8 cellular contexts compared by ENCODE assay signal in the genomic region with DNA sequence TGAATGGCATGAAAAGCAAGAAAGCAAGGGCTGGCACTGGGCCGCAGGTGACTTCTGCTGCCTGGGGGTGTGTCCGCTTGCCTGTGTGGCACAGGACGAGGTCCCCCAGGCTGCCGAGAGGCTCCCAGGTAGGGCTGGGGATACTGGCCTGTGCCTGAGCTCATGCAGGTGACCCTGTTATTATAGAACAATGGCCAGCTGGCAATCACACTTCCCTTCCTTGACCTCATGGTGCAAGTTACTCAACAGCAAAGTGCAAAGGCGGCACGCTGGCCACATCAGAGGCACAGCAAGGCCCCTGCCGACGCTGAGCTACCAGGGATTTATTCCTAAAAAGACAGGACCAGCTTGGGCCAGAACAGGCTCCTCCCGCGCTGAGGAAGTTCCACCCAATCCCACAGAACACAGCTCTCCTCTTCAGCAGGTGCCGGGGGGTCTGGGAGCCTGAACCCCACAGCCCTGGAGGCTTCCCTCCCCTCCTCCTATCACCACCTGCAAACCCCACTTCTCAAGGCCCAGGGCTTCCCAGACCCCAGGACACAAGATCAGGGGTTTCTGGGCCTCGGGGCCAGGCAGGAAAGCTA. TPM values are rescaled to one million over a fixed set of nuclear protein-coding genes. Genes with fewer than 3 reads are reported as not detected.
DNase-seq lines count a peak whose midpoint lies in the region; ATAC-seq and TF ChIP-seq lines count a peak whose summit lies in the region.

No MANE protein-coding gene starts in this region.

- 67% methylated on average over 1 of the region's 12 CpGs; no CpG with 5 or more reads in 1 of the 2 experiments for WGBS in IMR-90 (ENCODE audit: extremely low coverage in 2 of 2, insufficient read length in 1 of 2), 2 experiments

- H3K23ac ChIP-seq in IMR-90 (ENCODE audit: low read depth, low read length) = no peak overlapping the region

- H3K27ac ChIP-seq in C4-2B (peak overlapping the region; percentile 9), IMR-90 (ENCODE audit: insufficient read depth, low read length) (no peak overlapping the region), lower lobe of right lung (peak overlapping the region; percentile 81)

- intact Hi-C loops in IMR-90 (cut with micrococcal nuclease) = no loop called here
- intact Hi-C loops in activated T-helper 1 cell treated with anti-CD3 and anti-CD28 coated beads, Interleukin-12 subunit alpha, Interleukin-12 subunit beta, Interleukin-2, Interleukin-4 antibody, amounts not matched to agents 30 ng/mL and 10 ng/mL and 1 ng/mL, durations not matched to agents 14 hours and 24 hours and 36 hours (cut with micrococcal nuclease) = loop anchor here (10.0 kb wide), 2 partner anchors 973 to 1373 kb away; a partner anchor contains a TSS
- intact Hi-C loops in lower lobe of right lung (cut with DNase I) = no loop called here

- H3K4me1 ChIP-seq in IMR-90 (ENCODE audit: control insufficient read depth, insufficient read depth, low read length) (peaks cover 10% of the 10 kb centered on the region), lower lobe of right lung (peaks cover 46% of the 10 kb centered on the region)

- peaks cover 7% of the 10 kb centered on the region; the same call in 1 of the 2 replicates for H4K20me1 ChIP-seq in IMR-90 (ENCODE audit: insufficient read depth, low read length)

- H2BK20ac ChIP-seq in IMR-90 (ENCODE audit: low read depth, low read length) = no peak overlapping the region

- H3K27me3 ChIP-seq in IMR-90 (ENCODE audit: control insufficient read depth, insufficient read depth, low read length) = peaks cover 9% of the 10 kb centered on the region
- H3K27me3 ChIP-seq in lower lobe of right lung (ENCODE audit: low read depth) = peaks cover 18% of the 10 kb centered on the region

- H3K4me3 Mint-ChIP-seq in activated T-helper 1 cell treated with anti-CD3 and anti-CD28 coated beads, Interleukin-12 subunit alpha, Interleukin-12 subunit beta, Interleukin-2, Interleukin-4 antibody, amounts not matched to agents 30 ng/mL and 10 ng/mL and 1 ng/mL, durations not matched to agents 14 hours and 24 hours and 36 hours = peak overlapping the region; percentile 87

- H4K8ac ChIP-seq in IMR-90 (ENCODE audit: low read depth in 2 of 2, low read length in 2 of 2) = no peak overlapping the region

- H2AK5ac ChIP-seq in IMR-90 (ENCODE audit: low read depth, low read length) = 0 out of 2 replicates have a peak overlapping the region, but pooled peaks have one; percentile 9

- CTCF ChIA-PET in IMR-90 (lab: Yijun Ruan, JAX) = no interaction called here

- no peak overlapping the region for H2AK9ac ChIP-seq in IMR-90 (replicated peaks; ENCODE audit: low read depth, low read length, poor library complexity)

- H3K9ac ChIP-seq in IMR-90 (ENCODE audit: low read depth, low read length) = no peak overlapping the region

- in situ Hi-C loops in IMR-90 (cut with MboI; ENCODE audit: low sequenced_read_pairs) = no loop called here

- no peak overlapping the region for H4K91ac ChIP-seq in IMR-90 (ENCODE audit: insufficient read depth, low read depth, low read length)

- POLR2A ChIA-PET in IMR-90 (lab: Charles Lee; ENCODE audit: unreplicated experiment) = no interaction called here

- TF ChIP-seq RAD21 in IMR-90 (IDR thresholded peaks at IDR 0.05; ENCODE audit: low read length) = no peak

- no peak overlapping the region for H3K4ac ChIP-seq in IMR-90 (ENCODE audit: low read depth, low read length)

- no peak overlapping the region for H3K4me2 ChIP-seq in IMR-90 (ENCODE audit: low read depth, low read length)

- peaks cover 0 to 3% of the 10 kb centered on the region in 2 experiments; a peak in 1 of 4 replicates for H3K79me1 ChIP-seq in IMR-90 (ENCODE audit: low read depth in 1 of 2, low read length in 2 of 2)

- H2BK15ac ChIP-seq in IMR-90 (ENCODE audit: low read depth, low read length) = no peak overlapping the region

- no peak overlapping the region for H3K18ac ChIP-seq in IMR-90 (ENCODE audit: low read depth, low read length)

- ATAC-seq in IMR-90 (ENCODE audit: low read depth) (no peak), lower lobe of right lung (no peak), GM18861 (IDR thresholded peaks at IDR 0.05; ENCODE audit: unreplicated experiment) (no peak), HG03469 (IDR thresholded peaks at IDR 0.05; ENCODE audit: unreplicated experiment) (no peak)

- no peak for DNase-seq in IMR-90
- DNase-seq in activated T-helper 1 cell treated with anti-CD3 and anti-CD28 coated beads, Interleukin-12 subunit alpha, Interleukin-12 subunit beta, Interleukin-2, Interleukin-4 antibody, amounts not matched to agents 30 ng/mL and 10 ng/mL and 1 ng/mL, durations not matched to agents 14 hours and 24 hours and 36 hours (ENCODE audit: low spot score) = no peak
- DNase-seq in lower lobe of right lung = no peak
- no peak for DNase-seq in kidney glomerular epithelial cell (lab: John Stamatoyannopoulos, UW)
- DNase-seq in GM03348 (ENCODE audit: low spot score) = no peak

- TF ChIP-seq CTCF in C4-2B (conservative IDR thresholded peaks at IDR 0.05) (no peak), IMR-90 (conservative IDR thresholded peaks at IDR 0.05; ENCODE audit: low read depth, low read length) (no peak), lower lobe of right lung (IDR thresholded peaks at IDR 0.05) (no peak)

- no peaks in the 10 kb centered on the region for H3K9me3 Mint-ChIP-seq in activated T-helper 1 cell treated with anti-CD3 and anti-CD28 coated beads, Interleukin-12 subunit alpha, Interleukin-12 subunit beta, Interleukin-2, Interleukin-4 antibody, amounts not matched to agents 30 ng/mL and 10 ng/mL and 1 ng/mL, durations not matched to agents 14 hours and 24 hours and 36 hours

- 0 out of 2 replicates have a peak, but pooled peaks cover 4% of the 10 kb centered on the region for H3K9me1 ChIP-seq in IMR-90 (ENCODE audit: insufficient read depth, low read length)

- peaks cover 33% of the 10 kb centered on the region for H3K36me3 ChIP-seq in IMR-90 (ENCODE audit: control insufficient read depth, insufficient read depth, low read length)
- H3K36me3 ChIP-seq in lower lobe of right lung = peaks cover 44% of the 10 kb centered on the region

- TF ChIP-seq POLR2A in IMR-90 (IDR thresholded peaks at IDR 0.05; ENCODE audit: low read depth, low read length) = no peak

- H3K4me3 ChIP-seq in IMR-90 (ENCODE audit: insufficient read depth, low read depth, low read length) (no peak overlapping the region), lower lobe of right lung (peak overlapping the region; percentile 19)

- H3K9me3 ChIP-seq in IMR-90 (ENCODE audit: control insufficient read depth, insufficient read depth, low read length) = no peaks in the 10 kb centered on the region
- H3K9me3 ChIP-seq in lower lobe of right lung = no peaks in the 10 kb centered on the region

- H4K5ac ChIP-seq in IMR-90 (ENCODE audit: low read depth, low read length) = no peak overlapping the region

- no peaks in the 10 kb centered on the region for H3K27me3 Mint-ChIP-seq in activated T-helper 1 cell treated with anti-CD3 and anti-CD28 coated beads, Interleukin-12 subunit alpha, Interleukin-12 subunit beta, Interleukin-2, Interleukin-4 antibody, amounts not matched to agents 30 ng/mL and 10 ng/mL and 1 ng/mL, durations not matched to agents 14 hours and 24 hours and 36 hours (ENCODE audit: insufficient read depth)

- no TSS peak for BruUV-seq in IMR-90 (replicated peaks; lab: Mats Ljungman, UMichigan)

- no peak overlapping the region for H3K14ac ChIP-seq in IMR-90 (replicated peaks; ENCODE audit: low read depth, low read length)

- H3K27ac Mint-ChIP-seq in activated T-helper 1 cell treated with anti-CD3 and anti-CD28 coated beads, Interleukin-12 subunit alpha, Interleukin-12 subunit beta, Interleukin-2, Interleukin-4 antibody, amounts not matched to agents 30 ng/mL and 10 ng/mL and 1 ng/mL, durations not matched to agents 14 hours and 24 hours and 36 hours = peak overlapping the region; percentile 86

- H2BK120ac ChIP-seq in IMR-90 (ENCODE audit: low read depth, low read length) = no peak overlapping the region

- no peak overlapping the region for H3K56ac ChIP-seq in IMR-90 (ENCODE audit: extremely low read depth, insufficient read depth, low read length)

- H3K4me1 Mint-ChIP-seq in activated T-helper 1 cell treated with anti-CD3 and anti-CD28 coated beads, Interleukin-12 subunit alpha, Interleukin-12 subunit beta, Interleukin-2, Interleukin-4 antibody, amounts not matched to agents 30 ng/mL and 10 ng/mL and 1 ng/mL, durations not matched to agents 14 hours and 24 hours and 36 hours (ENCODE audit: low read depth) = peaks cover 14% of the 10 kb centered on the region

- dilution Hi-C loops in IMR-90 (cut with HindIII; ENCODE audit: low sequenced_read_pairs, unreplicated experiment) = no loop called here

- peak overlapping the region; percentile 75 for H2AFZ ChIP-seq in IMR-90 (replicated peaks; ENCODE audit: low read length, poor library complexity)

- no peak overlapping the region for H2BK5ac ChIP-seq in IMR-90 (ENCODE audit: low read depth, low read length, poor library complexity, severe bottlenecking)

- peaks cover 15% of the 10 kb centered on the region for H3K36me3 Mint-ChIP-seq in activated T-helper 1 cell treated with anti-CD3 and anti-CD28 coated beads, Interleukin-12 subunit alpha, Interleukin-12 subunit beta, Interleukin-2, Interleukin-4 antibody, amounts not matched to agents 30 ng/mL and 10 ng/mL and 1 ng/mL, durations not matched to agents 14 hours and 24 hours and 36 hours (ENCODE audit: low read depth)

RNA-seq across cellular contexts. Expression of a gene that starts 1.4 kb away (rescaled TPM):
- total RNA-seq in IMR-90 (2012; rRNA removed) (under 0.01 and 0.28 TPM in 2 replicates), lower lobe of right lung (18.7 TPM)
- 0.74 and 0.90 TPM in 2 replicates for polyA plus RNA-seq in IMR-90 (2012; rRNA removed)
- 0.14 and 0.51 TPM in 2 replicates for polyA plus RNA-seq in IMR-90 (2012; cell fraction: cytosol; rRNA removed)
- 6.8 and 19.7 TPM in 2 replicates for polyA plus RNA-seq in IMR-90 (2012; cell fraction: nucleus; rRNA removed; ENCODE audit: low replicate concordance)
- 133 and 138 TPM in 2 replicates for total RNA-seq in activated T-helper 1 cell treated with anti-CD3 and anti-CD28 coated beads, Interleukin-12 subunit alpha, Interleukin-12 subunit beta, Interleukin-2, Interleukin-4 antibody, amounts not matched to agents 30 ng/mL and 10 ng/mL and 1 ng/mL, durations not matched to agents 14 hours and 24 hours and 36 hours

RNA-seq across cellular contexts. Expression of a gene that starts 30.6 kb away (rescaled TPM):
- total RNA-seq in IMR-90 (2012; rRNA removed) (65.0 and 72.6 TPM in 2 replicates), lower lobe of right lung (54.5 TPM)
- 48.1 and 48.6 TPM in 2 replicates for polyA plus RNA-seq in IMR-90 (2012; rRNA removed)
- 23.0 and 41.7 TPM in 2 replicates for polyA plus RNA-seq in IMR-90 (2012; cell fraction: cytosol; rRNA removed)
- polyA plus RNA-seq in IMR-90 (2012; cell fraction: nucleus; rRNA removed; ENCODE audit: low replicate concordance) = 62.3 and 99.6 TPM in 2 replicates
- 57.6 and 65.0 TPM in 2 replicates for total RNA-seq in activated T-helper 1 cell treated with anti-CD3 and anti-CD28 coated beads, Interleukin-12 subunit alpha, Interleukin-12 subunit beta, Interleukin-2, Interleukin-4 antibody, amounts not matched to agents 30 ng/mL and 10 ng/mL and 1 ng/mL, durations not matched to agents 14 hours and 24 hours and 36 hours

RNA-seq across cellular contexts. Expression of a gene that starts 30.6 kb away (rescaled TPM):
- total RNA-seq in IMR-90 (2012; rRNA removed) = 13.6 and 14.2 TPM in 2 replicates
- polyA plus RNA-seq in IMR-90 (2012; rRNA removed) = 32.6 and 36.8 TPM in 2 replicates
- 20.3 and 34.8 TPM in 2 replicates for polyA plus RNA-seq in IMR-90 (2012; cell fraction: cytosol; rRNA removed)
- polyA plus RNA-seq in IMR-90 (2012; cell fraction: nucleus; rRNA removed; ENCODE audit: low replicate concordance) = 33.0 and 37.6 TPM in 2 replicates
- total RNA-seq in activated T-helper 1 cell treated with anti-CD3 and anti-CD28 coated beads, Interleukin-12 subunit alpha, Interleukin-12 subunit beta, Interleukin-2, Interleukin-4 antibody, amounts not matched to agents 30 ng/mL and 10 ng/mL and 1 ng/mL, durations not matched to agents 14 hours and 24 hours and 36 hours = 69.6 and 76.3 TPM in 2 replicates
- total RNA-seq in lower lobe of right lung = 44.8 TPM

RNA-seq across cellular contexts. Expression of a gene that starts 40.4 kb away (rescaled TPM):
- total RNA-seq in IMR-90 (2012; rRNA removed) (not detected in 2 replicates), lower lobe of right lung (4.5 TPM)
- not detected in 2 replicates for polyA plus RNA-seq in IMR-90 (2012; rRNA removed)
- not detected in 2 replicates for polyA plus RNA-seq in IMR-90 (2012; cell fraction: cytosol; rRNA removed)
- polyA plus RNA-seq in IMR-90 (2012; cell fraction: nucleus; rRNA removed; ENCODE audit: low replicate concordance) = 0.02 TPM in 1 of 2 replicates, not detected in the other
- total RNA-seq in activated T-helper 1 cell treated with anti-CD3 and anti-CD28 coated beads, Interleukin-12 subunit alpha, Interleukin-12 subunit beta, Interleukin-2, Interleukin-4 antibody, amounts not matched to agents 30 ng/mL and 10 ng/mL and 1 ng/mL, durations not matched to agents 14 hours and 24 hours and 36 hours = not detected in 2 replicates

RNA-seq across cellular contexts. Expression of a gene that starts 48.1 kb away (rescaled TPM):
- not detected in 2 replicates for total RNA-seq in IMR-90 (2012; rRNA removed)
- polyA plus RNA-seq in IMR-90 (2012; rRNA removed) = not detected in 2 replicates
- not detected in 2 replicates for polyA plus RNA-seq in IMR-90 (2012; cell fraction: cytosol; rRNA removed)
- not detected in 2 replicates for polyA plus RNA-seq in IMR-90 (2012; cell fraction: nucleus; rRNA removed; ENCODE audit: low replicate concordance)
- 0.17 TPM in 1 of 2 replicates, not detected in the other for total RNA-seq in activated T-helper 1 cell treated with anti-CD3 and anti-CD28 coated beads, Interleukin-12 subunit alpha, Interleukin-12 subunit beta, Interleukin-2, Interleukin-4 antibody, amounts not matched to agents 30 ng/mL and 10 ng/mL and 1 ng/mL, durations not matched to agents 14 hours and 24 hours and 36 hours
- not detected for total RNA-seq in lower lobe of right lung

Comparison
In these comparisons a context has a peak if more than half of its experiments do, and no peak if none do; other contexts are left out.
1. RNA of a gene that starts 1.4 kb away (total RNA-seq): 133 to 138 TPM in activated T-helper 1 cell treated with anti-CD3 and anti-CD28 coated beads, Interleukin-12 subunit alpha, Interleukin-12 subunit beta, Interleukin-2, Interleukin-4 antibody, amounts not matched to agents 30 ng/mL and 10 ng/mL and 1 ng/mL, durations not matched to agents 14 hours and 24 hours and 36 hours and 18.7 TPM in lower lobe of right lung (single experiment); under 0.01 to 0.28 TPM in IMR-90; every median in the first group is over 10 times any median in the second.